24 cellular contexts compared by ENCODE assay signal in genomic region chr11:116916052-116916451, GRCh38.
A peak's percentile ranks its signal among the peaks of the same experiment; 100 is the strongest.
DNase-seq lines count a peak whose midpoint lies in the region; ATAC-seq and TF ChIP-seq lines count a peak whose summit lies in the region.
"Had no signal": no experiment of that assay in that cellular context is flagged by ENCODE, and none has a peak within 500 bp of the region (broad histone marks: within the 10 kb centered on the region; RNA-seq: fewer than 3 reads in every experiment).

No MANE protein-coding gene starts in this region.

- no peak for TF ChIP-seq POLR2A in IMR-90 (IDR thresholded peaks at IDR 0.05; ENCODE audit: low read depth, low read length)

- H2AK5ac ChIP-seq in IMR-90 (ENCODE audit: low read depth, low read length) = no peak overlapping the region

- no peaks in the 10 kb centered on the region for H4K20me1 ChIP-seq in IMR-90 (ENCODE audit: insufficient read depth, low read length)

- H3K4me3 Mint-ChIP-seq in endodermal cell (no peak overlapping the region), mesothelial cell of epicardium (no peak overlapping the region)
- H3K4me3 Mint-ChIP-seq: B cell; CD14-positive monocyte; CD8-positive, alpha-beta memory T cell had no signal

- TF ChIP-seq CTCF in IMR-90 (conservative IDR thresholded peaks at IDR 0.05; ENCODE audit: low read depth, low read length) = peak; percentile 20; the same call in 1 of the 2 replicates
- peak; percentile 49 for TF ChIP-seq CTCF in endodermal cell (conservative IDR thresholded peaks at IDR 0.05)
- TF ChIP-seq CTCF in mesothelial cell of epicardium (IDR thresholded peaks at IDR 0.05; ENCODE audit: unreplicated experiment) = peak; percentile 53

- H3K36me3 Mint-ChIP-seq in endodermal cell (ENCODE audit: low read depth) (no peaks in the 10 kb centered on the region), mesothelial cell of epicardium (no peaks in the 10 kb centered on the region)

- H3K36me3 ChIP-seq in IMR-90 (ENCODE audit: control insufficient read depth, insufficient read depth, low read length) = no peaks in the 10 kb centered on the region; the same call in 1 of the 2 replicates
- H3K36me3 ChIP-seq in endodermal cell (ENCODE audit: control insufficient read depth, insufficient read depth, low read length) = no peaks in the 10 kb centered on the region

- CTCF ChIA-PET in IMR-90 (lab: Yijun Ruan, JAX) = interaction anchor here (2.1 kb wide), 1 partner anchor 10 kb away, joined by 6 read pairs; no protein-coding TSS in a partner anchor

- no TSS peak for BruUV-seq in IMR-90 (replicated peaks; lab: Mats Ljungman, UMichigan)

- no peak overlapping the region for H3K4ac ChIP-seq in IMR-90 (ENCODE audit: low read depth, low read length)

- H3K27me3 Mint-ChIP-seq in endodermal cell (ENCODE audit: insufficient read depth) (no peaks in the 10 kb centered on the region), mesothelial cell of epicardium (ENCODE audit: low read depth) (no peaks in the 10 kb centered on the region)
- H3K27me3 Mint-ChIP-seq: B cell; CD8-positive, alpha-beta memory T cell; IgD-negative memory B cell had no signal

- no peak overlapping the region for H2BK5ac ChIP-seq in IMR-90 (ENCODE audit: low read depth, low read length, poor library complexity, severe bottlenecking)

- H3K9ac ChIP-seq in IMR-90 (ENCODE audit: low read depth, low read length) (no peak overlapping the region), endodermal cell (ENCODE audit: extremely low read depth, low read length, poor library complexity, severe bottlenecking) (no peak overlapping the region)
- H3K9ac ChIP-seq: KMS-11 had no signal

- H3K4me3 ChIP-seq in IMR-90 (ENCODE audit: insufficient read depth, low read depth, low read length) (no peak overlapping the region), endodermal cell (ENCODE audit: low read length) (no peak overlapping the region)
- H3K4me3 ChIP-seq: Peyer's patch, SK-N-MC had no signal

- H3K56ac ChIP-seq in IMR-90 (ENCODE audit: extremely low read depth, insufficient read depth, low read length) = no peak overlapping the region

- DNase-seq in IMR-90 (no peak), endodermal cell (no peak), mesothelial cell of epicardium (ENCODE audit: low spot score in 2 of 2, unreplicated experiment in 2 of 2) (no peak), RPMI8226 (no peak), pons (ENCODE audit: low spot score) (no peak)
- no peak for DNase-seq in stimulated activated CD4-positive, alpha-beta T cell treated with anti-CD3 and anti-CD28 coated beads, Interleukin-4, amount 100 ng/mL, for 1 hour
- DNase-seq: Calu3; CD8-positive, alpha-beta memory T cell; DMS79 treated with DMSO at 0.1 percent for 48 hours; H7; NCI-H1048; NCI-H1417; NCI-H1694; NCI-H2029 treated with DMSO at 0.1 percent for 48 hours; NCI-H446 treated with DMSO at 0.1 percent for 48 hours; NCI-H526 treated with DMSO at 0.1 percent for 48 hours; Peyer's patch; SIG-M5 had no signal

- no peak overlapping the region for H3K18ac ChIP-seq in IMR-90 (ENCODE audit: low read depth, low read length)

- no peak overlapping the region for H4K8ac ChIP-seq in IMR-90 (ENCODE audit: low read depth in 2 of 2, low read length in 2 of 2)

- POLR2A ChIA-PET in IMR-90 (lab: Charles Lee; ENCODE audit: unreplicated experiment) = no interaction called here

- no peak overlapping the region for H4K5ac ChIP-seq in IMR-90 (ENCODE audit: low read depth, low read length)

- no peak overlapping the region for H3K27ac Mint-ChIP-seq in endodermal cell
- no peak overlapping the region for H3K27ac Mint-ChIP-seq in mesothelial cell of epicardium
- H3K27ac Mint-ChIP-seq: B cell; CD14-positive monocyte; CD8-positive, alpha-beta memory T cell; IgD-negative memory B cell had no signal

- no peak overlapping the region for H2AFZ ChIP-seq in IMR-90 (replicated peaks; ENCODE audit: low read length, poor library complexity)

- H3K79me1 ChIP-seq in IMR-90 (ENCODE audit: low read depth in 1 of 2, low read length in 2 of 2) = peaks cover 4 to 7% of the 10 kb centered on the region in 2 experiments; a peak in 3 of 4 replicates

- H3K27ac ChIP-seq in IMR-90 (ENCODE audit: insufficient read depth, low read length) = no peak overlapping the region
- H3K27ac ChIP-seq in endodermal cell (ENCODE audit: low read depth, low read length) = no peak overlapping the region
- H3K27ac ChIP-seq: KMS-11, Peyer's patch, SK-N-MC had no signal

- no peak overlapping the region for H3K14ac ChIP-seq in IMR-90 (replicated peaks; ENCODE audit: low read depth, low read length)

- no peak overlapping the region for H2BK15ac ChIP-seq in IMR-90 (ENCODE audit: low read depth, low read length)

- in situ Hi-C loops in IMR-90 (cut with MboI; ENCODE audit: low sequenced_read_pairs) = no loop called here

- no CpG with 5 or more reads among the region's 2 CpGs for WGBS in IMR-90 (ENCODE audit: extremely low coverage in 2 of 2, insufficient read length in 1 of 2), 2 experiments
- WGBS in endodermal cell (ENCODE audit: insufficient coverage in 1 of 2, insufficient read length in 1 of 2), 2 experiments = 100% methylated on average over 2 of the region's 2 CpGs; no CpG with 5 or more reads in 1 of the 2 experiments

- dilution Hi-C loops in IMR-90 (cut with HindIII; ENCODE audit: low sequenced_read_pairs, unreplicated experiment) = no loop called here

- H2AK9ac ChIP-seq in IMR-90 (replicated peaks; ENCODE audit: low read depth, low read length, poor library complexity) = no peak overlapping the region

- no peak overlapping the region for H2BK20ac ChIP-seq in IMR-90 (ENCODE audit: low read depth, low read length)

- no peak for TF ChIP-seq RAD21 in IMR-90 (IDR thresholded peaks at IDR 0.05; ENCODE audit: low read length)

- ATAC-seq in IMR-90 (ENCODE audit: low read depth) = no peak
- no peak for ATAC-seq in GM19395 (IDR thresholded peaks at IDR 0.05; ENCODE audit: unreplicated experiment)

- peaks cover 6% of the 10 kb centered on the region for H3K4me1 ChIP-seq in IMR-90 (ENCODE audit: control insufficient read depth, insufficient read depth, low read length)
- no peaks in the 10 kb centered on the region for H3K4me1 ChIP-seq in endodermal cell (ENCODE audit: control insufficient read depth, insufficient read depth, low read length)
- H3K4me1 ChIP-seq: Peyer's patch had no signal

- no peaks in the 10 kb centered on the region for H3K9me1 ChIP-seq in IMR-90 (ENCODE audit: insufficient read depth, low read length)

- H4K91ac ChIP-seq in IMR-90 (ENCODE audit: insufficient read depth, low read depth, low read length) = no peak overlapping the region

- H3K9me3 Mint-ChIP-seq in endodermal cell = no peaks in the 10 kb centered on the region
- H3K9me3 Mint-ChIP-seq in mesothelial cell of epicardium = no peaks in the 10 kb centered on the region
- H3K9me3 Mint-ChIP-seq: CD8-positive, alpha-beta memory T cell; IgD-negative memory B cell had no signal

- no peak overlapping the region for H3K23ac ChIP-seq in IMR-90 (ENCODE audit: low read depth, low read length)

- H3K4me1 Mint-ChIP-seq in endodermal cell = peaks cover 4% of the 10 kb centered on the region
- peaks cover 19% of the 10 kb centered on the region for H3K4me1 Mint-ChIP-seq in mesothelial cell of epicardium

- H3K9me3 ChIP-seq in IMR-90 (ENCODE audit: control insufficient read depth, insufficient read depth, low read length) (no peaks in the 10 kb centered on the region), endodermal cell (ENCODE audit: control insufficient read depth, low read length) (no peaks in the 10 kb centered on the region)
- H3K9me3 ChIP-seq: Peyer's patch had no signal

- no peaks in the 10 kb centered on the region for H3K27me3 ChIP-seq in IMR-90 (ENCODE audit: control insufficient read depth, insufficient read depth, low read length)
- no peaks in the 10 kb centered on the region for H3K27me3 ChIP-seq in endodermal cell (ENCODE audit: control insufficient read depth, insufficient read depth, low read length, poor library complexity, severe bottlenecking)
- H3K27me3 ChIP-seq: Peyer's patch had no signal

- H3K4me2 ChIP-seq in IMR-90 (ENCODE audit: low read depth, low read length) = no peak overlapping the region
- H3K4me2 ChIP-seq: KMS-11 had no signal

- no peak overlapping the region for H2BK120ac ChIP-seq in IMR-90 (ENCODE audit: low read depth, low read length)

- intact Hi-C loops in IMR-90 (cut with micrococcal nuclease) = no loop called here

TF ChIP-seq in IMR-90, 13 proteins besides CTCF, POLR2A, EP300 and RAD21:
- TF ChIP-seq MAZ (IDR thresholded peaks at IDR 0.05; ENCODE audit: borderline replicate concordance, low read depth, low read length) (no peak), FOS (IDR thresholded peaks at IDR 0.05; ENCODE audit: low read depth, low read length) (no peak), SMC3 (IDR thresholded peaks at IDR 0.05; ENCODE audit: low read depth, low read length) (no peak), RCOR1 (IDR thresholded peaks at IDR 0.05; ENCODE audit: insufficient replicate concordance, low read length) (no peak), CEBPB (IDR thresholded peaks at IDR 0.05; ENCODE audit: low read depth, low read length) (no peak), MAFK (IDR thresholded peaks at IDR 0.05; ENCODE audit: low read depth, low read length) (no peak), ELK1 (IDR thresholded peaks at IDR 0.05; ENCODE audit: borderline replicate concordance, low read depth, low read length) (no peak), BHLHE40 (IDR thresholded peaks at IDR 0.05; ENCODE audit: low read depth, low read length) (no peak), CHD1 (IDR thresholded peaks at IDR 0.05; ENCODE audit: low read depth, low read length) (no peak), MXI1 (IDR thresholded peaks at IDR 0.05; ENCODE audit: borderline replicate concordance, low read depth, low read length) (no peak), RFX5 (IDR thresholded peaks at IDR 0.05; ENCODE audit: low read depth, low read length) (no peak), NFE2L2 (IDR thresholded peaks at IDR 0.05; ENCODE audit: low read depth, low read length) (no peak), USF2 (IDR thresholded peaks at IDR 0.05; ENCODE audit: low read depth, low read length) (no peak)
